In the genomic region with DNA sequence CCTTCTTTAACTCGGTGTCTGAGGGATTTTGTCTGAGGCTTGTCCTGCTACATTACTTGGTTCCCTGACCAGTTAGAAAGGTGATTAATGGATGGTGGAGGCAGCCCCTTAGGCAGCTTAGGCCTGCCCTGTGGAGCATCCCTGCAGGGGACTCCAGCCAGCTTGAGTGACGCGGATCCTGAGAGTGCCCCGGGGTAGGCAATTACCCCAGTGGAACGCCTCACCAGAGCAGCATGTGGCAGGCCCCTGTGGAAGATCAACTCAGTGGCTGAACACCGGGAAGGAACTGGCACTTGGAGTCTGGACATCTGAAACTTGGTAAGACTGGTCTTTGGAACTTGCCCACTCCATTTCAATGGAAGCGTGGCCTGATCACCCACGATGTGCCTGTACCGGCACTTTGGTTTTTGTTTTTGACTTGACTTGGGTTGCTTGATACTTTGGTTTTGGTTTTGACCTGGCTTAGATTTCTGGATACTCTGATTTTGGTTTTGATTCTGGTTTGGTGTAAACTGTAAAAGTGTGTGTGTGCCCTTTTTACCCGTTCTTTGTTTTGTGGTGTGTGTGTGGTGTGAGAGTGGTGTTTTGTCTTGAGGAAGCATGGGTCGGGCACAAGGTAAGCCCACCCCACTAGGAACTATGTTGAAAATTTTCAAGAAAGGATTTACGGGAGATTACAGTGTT, we compare ENCODE assay signal across 10 cellular contexts. TPM values are rescaled to one million over a fixed set of nuclear protein-coding genes. Genes with fewer than 3 reads are reported as not detected.
A peak's percentile ranks its signal among the peaks of the same experiment; 100 is the strongest.
DNase-seq lines count a peak whose midpoint lies in the region; ATAC-seq and TF ChIP-seq lines count a peak whose summit lies in the region.
"Not testable (repeated sequence)": the region's sequence is repeated elsewhere in the genome, so short reads cannot be mapped to it uniquely, and the experiment has no call there.
"Had no signal": no experiment of that assay in that cellular context is flagged by ENCODE, and none has a peak within 500 bp of the region (broad histone marks: within the 10 kb centered on the region; RNA-seq: fewer than 3 reads in every experiment).

No MANE protein-coding gene starts in this region.

- not testable (repeated sequence) for DNase-seq in Caco-2; T-helper 17 cell; MCF 10A (ENCODE audit: unreplicated experiment)
- peak; percentile 25 for DNase-seq in ELF-1 (ENCODE audit: low read depth, low spot score)

- not testable (repeated sequence) for H3K9me3 ChIP-seq in Caco-2; T-helper 17 cell (ENCODE audit: control insufficient read depth, low read length, poor library complexity, severe bottlenecking)

- POLR2A ChIA-PET in Caco-2 (lab: Charles Lee) = not testable (repeated sequence)
- POLR2A ChIA-PET in MCF 10A (lab: Yijun Ruan, JAX) = interaction anchor here (0.6 kb wide), 2 partner anchors 13 to 44 kb away, joined by 3 to 4 read pairs; no protein-coding TSS in a partner anchor

- H3K27ac Mint-ChIP-seq in Caco-2 (ENCODE audit: unreplicated experiment) (peak overlapping the region; percentile 17), T-helper 17 cell (peak overlapping the region; percentile 84), MCF 10A (ENCODE audit: low read depth, unreplicated experiment) (peak overlapping the region; percentile 29)
- H3K27ac Mint-ChIP-seq in dendritic cell treated with granulocyte-macrophage colony-stimulating factor and Interleukin-4, amounts not matched to agents 40 ng/mL and 50 ng/mL, for 4 days = peak overlapping the region; percentile 8

- intact Hi-C loops in Caco-2 (cut with micrococcal nuclease; ENCODE audit: unreplicated experiment) (loop anchor here (2.0 kb wide), 1 partner anchor 59 kb away; no protein-coding TSS in a partner anchor), MCF 10A (cut with micrococcal nuclease) (loop anchor here (2.0 kb wide), 1 partner anchor 37 kb away; no protein-coding TSS in a partner anchor)
- intact Hi-C loops in dendritic cell treated with granulocyte-macrophage colony-stimulating factor and Interleukin-4, amounts not matched to agents 40 ng/mL and 50 ng/mL, for 4 days (cut with micrococcal nuclease) = not testable (repeated sequence)

- H3K36me3 Mint-ChIP-seq in Caco-2 (ENCODE audit: insufficient read depth, unreplicated experiment); T-helper 17 cell (ENCODE audit: low read depth); MCF 10A (ENCODE audit: insufficient read depth, unreplicated experiment); dendritic cell treated with granulocyte-macrophage colony-stimulating factor and Interleukin-4, amounts not matched to agents 40 ng/mL and 50 ng/mL, for 4 days (ENCODE audit: low read depth): not testable (repeated sequence)

- not testable (repeated sequence) for ATAC-seq in T-helper 17 cell

- peaks cover 21% of the 10 kb centered on the region for H3K4me1 Mint-ChIP-seq in Caco-2 (ENCODE audit: low read depth, unreplicated experiment)
- H3K4me1 Mint-ChIP-seq in T-helper 17 cell; MCF 10A (ENCODE audit: insufficient read depth, unreplicated experiment): not testable (repeated sequence)
- peaks cover 22% of the 10 kb centered on the region for H3K4me1 Mint-ChIP-seq in dendritic cell treated with granulocyte-macrophage colony-stimulating factor and Interleukin-4, amounts not matched to agents 40 ng/mL and 50 ng/mL, for 4 days (ENCODE audit: low read depth)

- not testable (repeated sequence) for H3K4me3 ChIP-seq in Caco-2 (ENCODE audit: low read depth, low read length)

- not testable (repeated sequence) for BruUV-seq in Caco-2 (replicated peaks; lab: Mats Ljungman, UMichigan); MCF 10A (replicated peaks; lab: Mats Ljungman, UMichigan)

- H3K27me3 ChIP-seq in Caco-2 (replicated peaks; ENCODE audit: control insufficient read depth, insufficient read depth, low read length) = not testable (repeated sequence)

- H3K27me3 Mint-ChIP-seq in Caco-2 (ENCODE audit: insufficient read depth, unreplicated experiment); MCF 10A (ENCODE audit: insufficient read depth, unreplicated experiment); dendritic cell treated with granulocyte-macrophage colony-stimulating factor and Interleukin-4, amounts not matched to agents 40 ng/mL and 50 ng/mL, for 4 days: not testable (repeated sequence)
- peaks cover 11% of the 10 kb centered on the region for H3K27me3 Mint-ChIP-seq in T-helper 17 cell

- H3K4me3 Mint-ChIP-seq in Caco-2 (ENCODE audit: unreplicated experiment) (peak overlapping the region; percentile 61), T-helper 17 cell (peak overlapping the region; percentile 49)
- not testable (repeated sequence) for H3K4me3 Mint-ChIP-seq in MCF 10A (ENCODE audit: unreplicated experiment); dendritic cell treated with granulocyte-macrophage colony-stimulating factor and Interleukin-4, amounts not matched to agents 40 ng/mL and 50 ng/mL, for 4 days

- TF ChIP-seq CTCF in Caco-2 (IDR thresholded peaks at IDR 0.05; ENCODE audit: insufficient read depth in 1 of 2, low read depth in 1 of 2, low read length in 1 of 2, severe bottlenecking in 1 of 2, unreplicated experiment in 1 of 2); MCF 10A (IDR thresholded peaks at IDR 0.05; ENCODE audit: unreplicated experiment): not testable (repeated sequence)

- H3K9me3 Mint-ChIP-seq in Caco-2 (ENCODE audit: unreplicated experiment); MCF 10A (ENCODE audit: unreplicated experiment): not testable (repeated sequence)
- peaks cover 19% of the 10 kb centered on the region for H3K9me3 Mint-ChIP-seq in dendritic cell treated with granulocyte-macrophage colony-stimulating factor and Interleukin-4, amounts not matched to agents 40 ng/mL and 50 ng/mL, for 4 days

- not testable (repeated sequence) for H3K4me1 ChIP-seq in Caco-2

- CTCF ChIA-PET in Caco-2 (lab: Charles Lee) = interaction anchor here (0.6 kb wide), 1 partner anchor 57 kb away, joined by 3 read pairs; a partner anchor contains a TSS
- CTCF ChIA-PET in MCF 10A (lab: Yijun Ruan, JAX) = interaction anchor here (0.6 to 1.1 kb wide), 5 partner anchors 13 to 222 kb away, joined by 3 to 4 read pairs (median 3); no protein-coding TSS in a partner anchor

- not testable (repeated sequence) for H3K36me3 ChIP-seq in Caco-2 (ENCODE audit: control insufficient read depth, insufficient read depth, low read length)

RNA-seq across cellular contexts. Expression of a gene that starts 18.9 kb away (rescaled TPM):
- 19.5 and 24.1 TPM in 2 replicates for total RNA-seq in Caco-2 (2022)
- total RNA-seq in T-helper 17 cell = 10 to 100 TPM in 1 of 2 donors, 1 to 10 TPM in 1; 9.6 to 14.2 TPM
- total RNA-seq in MCF 10A (2022) = 5.0 and 6.3 TPM in 2 replicates
- total RNA-seq: B cell, GM12878 had no signal

RNA-seq across cellular contexts. Expression of a gene that starts 27.9 kb away (rescaled TPM):
- total RNA-seq in Caco-2 (2022) = not detected in 2 replicates
- not detected for total RNA-seq in T-helper 17 cell
- total RNA-seq in MCF 10A (2022) = 0.25 TPM in 1 of 2 replicates, not detected in the other
- total RNA-seq: A172; B cell; CD4-positive, alpha-beta T cell; CD8-positive, alpha-beta T cell; GM12878 had no signal

RNA-seq across cellular contexts. Expression of a gene that starts 43.3 kb away (rescaled TPM):
- 82.5 and 90.6 TPM in 2 replicates for total RNA-seq in Caco-2 (2022)
- total RNA-seq in T-helper 17 cell = 10 to 100 TPM; 33.6 to 41.9 TPM
- 70.6 and 73.7 TPM in 2 replicates for total RNA-seq in MCF 10A (2022)

RNA-seq across cellular contexts. Expression of a gene that starts 43.5 kb away (rescaled TPM):
- 111 and 114 TPM in 2 replicates for total RNA-seq in Caco-2 (2022)
- 10 to 100 TPM; 66.7 to 68.8 TPM for total RNA-seq in T-helper 17 cell
- 126 and 150 TPM in 2 replicates for total RNA-seq in MCF 10A (2022)

RNA-seq across cellular contexts. Expression of a gene that starts 52.4 kb away (rescaled TPM):
- total RNA-seq in Caco-2 (2022) (99.6 and 110 TPM in 2 replicates), T-helper 17 cell (10 to 100 TPM; 83.4 to 84.4 TPM), MCF 10A (2022) (45.1 and 53.2 TPM in 2 replicates)

Comparison
In these comparisons a context has a peak if more than half of its experiments do, and no peak if none do; other contexts are left out.
1. H3K27ac Mint-ChIP-seq: peak in every context shown above with its lines; median percentile 84 in T-helper 17 cell; 29 in MCF 10A; 17 in Caco-2; 8 in dendritic cell treated with granulocyte-macrophage colony-stimulating factor and Interleukin-4, amounts not matched to agents 40 ng/mL and 50 ng/mL, for 4 days.